1 cellular context compared by ENCODE assay signal in genomic region chrX:15601932-15602331, GRCh38.
TF ChIP-seq lines count a peak whose summit lies in the region.

No MANE protein-coding gene starts in this region.

TF ChIP-seq in HepG2, 621 proteins besides CTCF, POLR2A, EP300 and RAD21 (continued from another document):
- TF ChIP-seq HMGXB3 (CRISPR knock-in tag; IDR thresholded peaks at IDR 0.05; ENCODE audit: borderline replicate concordance) (no peak), ZMAT3 (CRISPR knock-in tag; conservative IDR thresholded peaks at IDR 0.05) (no peak), ZNF713 (CRISPR knock-in tag; IDR thresholded peaks at IDR 0.05) (no peak), ZBTB39 (CRISPR knock-in tag; IDR thresholded peaks at IDR 0.05) (no peak), ZNF550 (CRISPR knock-in tag; IDR thresholded peaks at IDR 0.05; ENCODE audit: borderline replicate concordance) (no peak), ELF4 (CRISPR knock-in tag; IDR thresholded peaks at IDR 0.05; ENCODE audit: borderline replicate concordance) (no peak), FOSL2 (CRISPR knock-in tag; IDR thresholded peaks at IDR 0.05) (0 out of 2 replicates have a peak, but pooled peaks have one; percentile 17)
- TF ChIP-seq, protein P1, sequence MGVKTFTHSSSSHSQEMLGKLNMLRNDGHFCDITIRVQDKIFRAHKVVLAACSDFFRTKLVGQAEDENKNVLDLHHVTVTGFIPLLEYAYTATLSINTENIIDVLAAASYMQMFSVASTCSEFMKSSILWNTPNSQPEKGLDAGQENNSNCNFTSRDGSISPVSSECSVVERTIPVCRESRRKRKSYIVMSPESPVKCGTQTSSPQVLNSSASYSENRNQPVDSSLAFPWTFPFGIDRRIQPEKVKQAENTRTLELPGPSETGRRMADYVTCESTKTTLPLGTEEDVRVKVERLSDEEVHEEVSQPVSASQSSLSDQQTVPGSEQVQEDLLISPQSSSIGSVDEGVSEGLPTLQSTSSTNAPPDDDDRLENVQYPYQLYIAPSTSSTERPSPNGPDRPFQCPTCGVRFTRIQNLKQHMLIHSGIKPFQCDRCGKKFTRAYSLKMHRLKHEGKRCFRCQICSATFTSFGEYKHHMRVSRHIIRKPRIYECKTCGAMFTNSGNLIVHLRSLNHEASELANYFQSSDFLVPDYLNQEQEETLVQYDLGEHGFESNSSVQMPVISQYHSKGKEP (CRISPR knock-in tag; IDR thresholded peaks at IDR 0.05) = no peak
